In genomic region chr21:25578070-25578961, GRCh38 we compare ENCODE assay signal across 11 cellular contexts. TPM values are rescaled to one million over a fixed set of nuclear protein-coding genes. Genes with fewer than 3 reads are reported as not detected.
DNase-seq lines count a peak whose midpoint lies in the region; ATAC-seq, FAIRE-seq and TF ChIP-seq lines count a peak whose summit lies in the region.
"Had no signal": no experiment of that assay in that cellular context is flagged by ENCODE, and none has a peak within 500 bp of the region (broad histone marks: within the 10 kb centered on the region; RNA-seq: fewer than 3 reads in every experiment).

No MANE protein-coding gene starts in this region.

- H3K27me3 ChIP-seq in SK-N-SH (ENCODE audit: insufficient read depth) (no peaks in the 10 kb centered on the region), pancreas (no peaks in the 10 kb centered on the region)
- H3K27me3 ChIP-seq: tibial artery had no signal

- no peaks in the 10 kb centered on the region for H3K9me3 ChIP-seq in SK-N-SH
- no peaks in the 10 kb centered on the region for H3K9me3 ChIP-seq in pancreas
- H3K9me3 ChIP-seq: tibial artery had no signal

- H3K4me1 ChIP-seq in SK-N-SH (ENCODE audit: control insufficient read depth in 1 of 2, insufficient read depth in 2 of 2, low read depth in 1 of 2, low read length in 1 of 2), result peaks cover 3 to 15% of the 10 kb centered on the region in 2 experiments
- H3K4me1 ChIP-seq in pancreas, result peaks cover 0 to 10% (median 5%) of the 10 kb centered on the region in 3 donors

- no peaks in the 10 kb centered on the region for H3K9me3 Mint-ChIP-seq in activated CD4-positive, alpha-beta T cell treated with anti-CD3 and anti-CD28 coated beads for 36 hours (ENCODE audit: low read depth)
- peaks cover 3% of the 10 kb centered on the region for H3K9me3 Mint-ChIP-seq in activated CD4-positive, alpha-beta T cell treated with anti-CD3 and anti-CD28 coated beads, Interleukin-2, amount 10 ng/mL, durations not matched to agents 7 days and 5 days

- H3K27ac ChIP-seq in SK-N-SH (ENCODE audit: low read depth in 2 of 2, low read length in 1 of 2), result no peak overlapping the region
- H3K27ac ChIP-seq in pancreas, result no peak overlapping the region
- H3K27ac ChIP-seq: tibial artery had no signal

- no peaks in the 10 kb centered on the region for H3K27me3 Mint-ChIP-seq in activated CD4-positive, alpha-beta T cell treated with anti-CD3 and anti-CD28 coated beads for 36 hours
- H3K27me3 Mint-ChIP-seq in activated CD4-positive, alpha-beta T cell treated with anti-CD3 and anti-CD28 coated beads, Interleukin-2, amount 10 ng/mL, durations not matched to agents 7 days and 5 days, result no peaks in the 10 kb centered on the region

- peaks cover 66% of the 10 kb centered on the region for H3K4me1 Mint-ChIP-seq in activated CD4-positive, alpha-beta T cell treated with anti-CD3 and anti-CD28 coated beads for 36 hours
- H3K4me1 Mint-ChIP-seq in activated CD4-positive, alpha-beta T cell treated with anti-CD3 and anti-CD28 coated beads, Interleukin-2, amount 10 ng/mL, durations not matched to agents 7 days and 5 days, result peaks cover 61% of the 10 kb centered on the region

- H3K79me2 ChIP-seq in SK-N-SH (ENCODE audit: insufficient read depth), result no peaks in the 10 kb centered on the region

- CTCF ChIA-PET in activated CD4-positive, alpha-beta T cell treated with anti-CD3 and anti-CD28 coated beads for 36 hours (lab: Charles Lee), result interaction anchor here (0.6 to 1.7 kb wide), 7 partner anchors 11 to 156 kb away, joined by 3 to 9 read pairs (median 4); no protein-coding TSS in a partner anchor
- CTCF ChIA-PET in activated CD4-positive, alpha-beta T cell treated with anti-CD3 and anti-CD28 coated beads, Interleukin-2, amount 10 ng/mL, durations not matched to agents 7 days and 5 days (lab: Charles Lee), result interaction anchor here (1.1 kb wide), 1 partner anchor 157 kb away, joined by 3 read pairs; no protein-coding TSS in a partner anchor
- CTCF ChIA-PET in SK-N-SH (lab: Yijun Ruan, JAX), result no interaction called here

- no peak overlapping the region for H3K4me2 ChIP-seq in SK-N-SH

- peaks cover 75% of the 10 kb centered on the region for H3K36me3 Mint-ChIP-seq in activated CD4-positive, alpha-beta T cell treated with anti-CD3 and anti-CD28 coated beads for 36 hours (ENCODE audit: low read depth)
- peaks cover 53% of the 10 kb centered on the region for H3K36me3 Mint-ChIP-seq in activated CD4-positive, alpha-beta T cell treated with anti-CD3 and anti-CD28 coated beads, Interleukin-2, amount 10 ng/mL, durations not matched to agents 7 days and 5 days (ENCODE audit: low read depth)

- H3K9ac ChIP-seq in SK-N-SH, result no peak overlapping the region

- WGBS in SK-N-SH (ENCODE audit: low lambda C conversion rate), result 93% methylated on average over 7 of the region's 7 CpGs
- 94 to 96% methylated on average over 7 of the region's 7 CpGs for WGBS in pancreas, 2 donors

- no peak for TF ChIP-seq RAD21 in SK-N-SH (IDR thresholded peaks at IDR 0.05; ENCODE audit: low read length)

- POLR2A ChIA-PET in activated CD4-positive, alpha-beta T cell treated with anti-CD3 and anti-CD28 coated beads for 36 hours (lab: Charles Lee), result interaction anchor here (0.6 to 1.5 kb wide), 7 partner anchors 14 to 200 kb away, joined by 3 to 5 read pairs (median 4); no protein-coding TSS in a partner anchor
- POLR2A ChIA-PET in activated CD4-positive, alpha-beta T cell treated with anti-CD3 and anti-CD28 coated beads, Interleukin-2, amount 10 ng/mL, durations not matched to agents 7 days and 5 days (lab: Charles Lee), result no interaction called here
- POLR2A ChIA-PET in SK-N-SH (lab: Yijun Ruan, JAX), result no interaction called here

- H3K9me2 ChIP-seq in SK-N-SH, result no peaks in the 10 kb centered on the region

- TF ChIP-seq EP300 in SK-N-SH (IDR thresholded peaks at IDR 0.05; ENCODE audit: borderline replicate concordance in 1 of 2, low read depth in 1 of 2, low read length in 1 of 2), result no peak

- H2AFZ ChIP-seq in SK-N-SH (ENCODE audit: low read depth), result no peak overlapping the region

- intact Hi-C loops in activated CD4-positive, alpha-beta T cell treated with anti-CD3 and anti-CD28 coated beads for 36 hours (cut with DNase I, micrococcal nuclease), result loop anchor here (1.0 to 5.0 kb wide), 3 partner anchors 28 to 226 kb away; partner anchors contain the start of gene MRPL39 (in 1 of the 2)
- intact Hi-C loops in pancreas (cut with DNase I), result no loop called here

- H3F3A ChIP-seq in SK-N-SH (replicated peaks; ENCODE audit: insufficient read depth), result peaks cover 14% of the 10 kb centered on the region

- peak; percentile 38 for ATAC-seq in activated CD4-positive, alpha-beta T cell treated with anti-CD3 and anti-CD28 coated beads for 36 hours
- peak; percentile 33 for ATAC-seq in HG02642 (IDR thresholded peaks at IDR 0.05; ENCODE audit: poor library complexity, unreplicated experiment)
- no peak for ATAC-seq in pancreas

- H3K27ac Mint-ChIP-seq in activated CD4-positive, alpha-beta T cell treated with anti-CD3 and anti-CD28 coated beads for 36 hours, result peak overlapping the region; percentile 96
- H3K27ac Mint-ChIP-seq in activated CD4-positive, alpha-beta T cell treated with anti-CD3 and anti-CD28 coated beads, Interleukin-2, amount 10 ng/mL, durations not matched to agents 7 days and 5 days, result no peak overlapping the region

- no peak for TF ChIP-seq CTCF in SK-N-SH (IDR thresholded peaks at IDR 0.05)
- TF ChIP-seq CTCF in pancreas (IDR thresholded peaks at IDR 0.05), result no peak

- peaks cover 1 to 13% of the 10 kb centered on the region in 2 experiments for H3K36me3 ChIP-seq in SK-N-SH (replicated peaks in 1 of 2; ENCODE audit: control insufficient read depth in 1 of 2, insufficient read depth in 2 of 2, low read length in 1 of 2)
- no peaks in the 10 kb centered on the region for H3K36me3 ChIP-seq in pancreas

- no peak overlapping the region for H3K4me3 ChIP-seq in SK-N-SH (ENCODE audit: low read depth in 2 of 2, low read length in 1 of 2)
- no peak overlapping the region for H3K4me3 ChIP-seq in pancreas
- H3K4me3 ChIP-seq: tibial artery had no signal

- no peak for FAIRE-seq in pancreas (lab: Jason Lieb, UNC)

- DNase-seq in activated CD4-positive, alpha-beta T cell treated with anti-CD3 and anti-CD28 coated beads for 36 hours, result peak; percentile 75
- no peak for DNase-seq in activated CD4-positive, alpha-beta T cell treated with anti-CD3 and anti-CD28 coated beads, Interleukin-2, amount 10 ng/mL, durations not matched to agents 7 days and 5 days
- DNase-seq in SK-N-SH (no peak), pancreas (no peak), midbrain (lab: John Stamatoyannopoulos, UW) (no peak)
- peak in 2 of 3 experiments; percentile 63 to 72 for DNase-seq in stimulated activated CD4-positive, alpha-beta T cell treated with anti-CD3 and anti-CD28 coated beads, TNF-alpha, amount 100 ng/mL, for 24 hours (ENCODE audit: low read depth in 3 of 3)
- DNase-seq in central memory CD4-positive, alpha-beta T cell, result no peak
- DNase-seq: amniotic stem cell, GOT3, tibial artery had no signal

- peak overlapping the region; percentile 41 for H3K4me3 Mint-ChIP-seq in activated CD4-positive, alpha-beta T cell treated with anti-CD3 and anti-CD28 coated beads for 36 hours
- H3K4me3 Mint-ChIP-seq in activated CD4-positive, alpha-beta T cell treated with anti-CD3 and anti-CD28 coated beads, Interleukin-2, amount 10 ng/mL, durations not matched to agents 7 days and 5 days, result no peak overlapping the region

- no peaks in the 10 kb centered on the region for H4K20me1 ChIP-seq in SK-N-SH (ENCODE audit: insufficient read depth)

TF ChIP-seq in SK-N-SH, 30 proteins besides CTCF, POLR2A, EP300 and RAD21:
- TF ChIP-seq TCF12 (IDR thresholded peaks at IDR 0.05) (peak; percentile 57; the same call in 1 of the 2 replicates), TAF1 (IDR thresholded peaks at IDR 0.05; ENCODE audit: borderline replicate concordance, low read depth, low read length) (no peak)

RNA-seq across cellular contexts. Expression of gene MRPL39, which starts 29.0 kb away (rescaled TPM):
- total RNA-seq in activated CD4-positive, alpha-beta T cell treated with anti-CD3 and anti-CD28 coated beads for 36 hours, result 10 to 100 TPM; 78.4 to 84.5 TPM
- total RNA-seq in activated CD4-positive, alpha-beta T cell treated with anti-CD3 and anti-CD28 coated beads, Interleukin-2, amount 10 ng/mL, durations not matched to agents 7 days and 5 days, result 10 to 100 TPM; 36.0 to 36.1 TPM
- polyA plus RNA-seq in SK-N-SH (2012; rRNA removed), result 21.1 and 26.9 TPM in 2 replicates
- 30.2 and 43.6 TPM in 2 replicates for polyA plus RNA-seq in SK-N-SH (2012; cell fraction: cytosol; rRNA removed)
- polyA plus RNA-seq in SK-N-SH (2012; cell fraction: nucleus; rRNA removed), result 7.3 and 13.5 TPM in 2 replicates
- 10 to 100 TPM in 4 of 6 donors, 1 to 10 TPM in 2; 9.6 to 14.7 (median 12.9) TPM for total RNA-seq in pancreas
- 10 to 100 TPM; 10.6 to 16.9 TPM for polyA plus RNA-seq in pancreas

Comparison
In these comparisons a context has a peak if more than half of its experiments do, and no peak if none do; other contexts are left out.
1. DNase-seq: peak in activated CD4-positive, alpha-beta T cell treated with anti-CD3 and anti-CD28 coated beads for 36 hours (single experiment) and stimulated activated CD4-positive, alpha-beta T cell treated with anti-CD3 and anti-CD28 coated beads, TNF-alpha, amount 100 ng/mL, for 24 hours (2 of 3); none in activated CD4-positive, alpha-beta T cell treated with anti-CD3 and anti-CD28 coated beads, Interleukin-2, amount 10 ng/mL, durations not matched to agents 7 days and 5 days (single experiment), SK-N-SH (single experiment), pancreas (0 of 6), midbrain (single experiment) and central memory CD4-positive, alpha-beta T cell (single experiment).
2. ATAC-seq: peak in activated CD4-positive, alpha-beta T cell treated with anti-CD3 and anti-CD28 coated beads for 36 hours (single experiment) and HG02642 (single experiment); none in pancreas (0 of 4).
3. intact Hi-C loops: an anchor here in activated CD4-positive, alpha-beta T cell treated with anti-CD3 and anti-CD28 coated beads for 36 hours (1.0 to 5.0 kb wide); none called in pancreas.